Comparison of ENCODE assay signal across 1 cellular context in the genomic region with DNA sequence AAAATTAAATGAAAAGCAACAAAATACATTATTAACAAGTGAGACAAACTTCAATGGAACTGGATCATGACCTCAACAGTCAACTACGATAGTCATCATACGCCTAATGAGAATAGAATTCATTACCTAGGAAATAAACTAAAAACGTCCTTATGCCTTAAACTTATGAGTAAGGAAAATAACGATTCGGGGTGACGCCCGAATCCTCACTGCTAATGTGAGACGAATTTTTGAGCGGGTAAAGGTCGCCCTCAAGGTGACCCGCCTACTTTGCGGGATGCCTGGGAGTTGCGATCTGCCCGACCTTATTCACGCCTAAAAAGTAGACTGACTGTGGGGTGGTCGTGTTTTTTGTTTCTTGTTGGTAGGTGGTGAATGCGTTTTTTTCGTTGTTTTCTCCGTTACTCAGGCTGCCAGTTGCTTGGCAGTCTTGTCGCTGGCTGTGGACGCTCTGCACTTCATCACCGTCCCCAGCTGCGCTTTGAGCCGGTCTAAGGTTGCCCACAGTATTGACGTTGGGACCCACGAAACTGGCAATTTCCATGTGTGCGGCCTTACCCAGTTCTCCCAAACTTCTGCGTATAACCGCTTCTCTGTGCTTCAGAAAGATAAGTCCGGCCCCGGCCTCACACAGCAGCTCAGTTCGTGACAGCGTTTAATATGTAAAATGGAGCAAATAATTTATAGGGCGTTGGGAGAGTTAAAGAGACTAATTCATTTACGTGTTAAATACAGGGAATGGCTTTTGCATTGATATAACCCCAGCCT.
TF ChIP-seq lines count a peak whose summit lies in the region.

No MANE protein-coding gene starts in this region.

TF ChIP-seq in HepG2, 621 proteins besides CTCF, POLR2A, EP300 and RAD21 (continued from another document and continues in another):
- TF ChIP-seq NCOA1 (CRISPR knock-in tag; IDR thresholded peaks at IDR 0.05) = no peak
- 0 out of 2 replicates have a peak, but pooled peaks have one; percentile 87 for TF ChIP-seq U2AF2 (IDR thresholded peaks at IDR 0.05; ENCODE audit: low read depth, low read length)
- TF ChIP-seq RFXAP (CRISPR knock-in tag; IDR thresholded peaks at IDR 0.05; ENCODE audit: borderline replicate concordance) = peak; percentile 90
- TF ChIP-seq SALL1 (CRISPR knock-in tag; IDR thresholded peaks at IDR 0.05) = peak; percentile 82
- TF ChIP-seq DNMT3B (CRISPR knock-in tag; conservative IDR thresholded peaks at IDR 0.05) = 0 out of 2 replicates have a peak, but pooled peaks have one; percentile 81
- peak; percentile 94 for TF ChIP-seq ZBTB1 (CRISPR knock-in tag; IDR thresholded peaks at IDR 0.05; ENCODE audit: borderline replicate concordance)
- TF ChIP-seq, protein P1, sequence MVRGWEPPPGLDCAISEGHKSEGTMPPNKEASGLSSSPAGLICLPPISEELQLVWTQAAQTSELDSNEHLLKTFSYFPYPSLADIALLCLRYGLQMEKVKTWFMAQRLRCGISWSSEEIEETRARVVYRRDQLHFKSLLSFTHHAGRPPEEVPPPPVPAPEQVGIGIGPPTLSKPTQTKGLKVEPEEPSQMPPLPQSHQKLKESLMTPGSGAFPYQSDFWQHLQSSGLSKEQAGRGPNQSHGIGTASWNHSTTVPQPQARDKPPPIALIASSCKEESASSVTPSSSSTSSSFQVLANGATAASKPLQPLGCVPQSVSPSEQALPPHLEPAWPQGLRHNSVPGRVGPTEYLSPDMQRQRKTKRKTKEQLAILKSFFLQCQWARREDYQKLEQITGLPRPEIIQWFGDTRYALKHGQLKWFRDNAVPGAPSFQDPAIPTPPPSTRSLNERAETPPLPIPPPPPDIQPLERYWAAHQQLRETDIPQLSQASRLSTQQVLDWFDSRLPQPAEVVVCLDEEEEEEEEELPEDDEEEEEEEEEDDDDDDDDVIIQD (CRISPR knock-in tag; IDR thresholded peaks at IDR 0.05; ENCODE audit: low read depth) = no peak
- peak; percentile 74 for TF ChIP-seq SIX4 (CRISPR knock-in tag; IDR thresholded peaks at IDR 0.05)
- TF ChIP-seq REL (CRISPR knock-in tag; conservative IDR thresholded peaks at IDR 0.05) = peak; percentile 96
- TF ChIP-seq ZNF629 (CRISPR knock-in tag; conservative IDR thresholded peaks at IDR 0.05) = peak; percentile 53
- no peak for TF ChIP-seq PTBP1 (IDR thresholded peaks at IDR 0.05; ENCODE audit: low read depth, low read length, poor library complexity, severe bottlenecking)
- TF ChIP-seq ZNF256 (CRISPR knock-in tag; conservative IDR thresholded peaks at IDR 0.05) = peak; percentile 76; the same call in 1 of the 2 replicates
- TF ChIP-seq PHF5A (CRISPR knock-in tag; IDR thresholded peaks at IDR 0.05; ENCODE audit: low read depth, unreplicated experiment) = peak; percentile 97
- peak; percentile 79; the same call in 1 of the 2 replicates for TF ChIP-seq ZNF136 (CRISPR knock-in tag; IDR thresholded peaks at IDR 0.05; ENCODE audit: low read depth)
- TF ChIP-seq AGO1 (IDR thresholded peaks at IDR 0.05; ENCODE audit: low read depth, low read length, poor library complexity, severe bottlenecking) = peak; percentile 93
- TF ChIP-seq, protein P2, sequence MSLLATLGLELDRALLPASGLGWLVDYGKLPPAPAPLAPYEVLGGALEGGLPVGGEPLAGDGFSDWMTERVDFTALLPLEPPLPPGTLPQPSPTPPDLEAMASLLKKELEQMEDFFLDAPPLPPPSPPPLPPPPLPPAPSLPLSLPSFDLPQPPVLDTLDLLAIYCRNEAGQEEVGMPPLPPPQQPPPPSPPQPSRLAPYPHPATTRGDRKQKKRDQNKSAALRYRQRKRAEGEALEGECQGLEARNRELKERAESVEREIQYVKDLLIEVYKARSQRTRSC (CRISPR knock-in tag; IDR thresholded peaks at IDR 0.05; ENCODE audit: low read depth) = 0 out of 2 replicates have a peak, but pooled peaks have one; percentile 76
- peak; percentile 81 for TF ChIP-seq ZEB1 (IDR thresholded peaks at IDR 0.05; ENCODE audit: insufficient replicate concordance, low read depth)
- TF ChIP-seq ZNF10 (CRISPR knock-in tag; IDR thresholded peaks at IDR 0.05; ENCODE audit: borderline replicate concordance, low read depth) = no peak
- TF ChIP-seq, protein P3, sequence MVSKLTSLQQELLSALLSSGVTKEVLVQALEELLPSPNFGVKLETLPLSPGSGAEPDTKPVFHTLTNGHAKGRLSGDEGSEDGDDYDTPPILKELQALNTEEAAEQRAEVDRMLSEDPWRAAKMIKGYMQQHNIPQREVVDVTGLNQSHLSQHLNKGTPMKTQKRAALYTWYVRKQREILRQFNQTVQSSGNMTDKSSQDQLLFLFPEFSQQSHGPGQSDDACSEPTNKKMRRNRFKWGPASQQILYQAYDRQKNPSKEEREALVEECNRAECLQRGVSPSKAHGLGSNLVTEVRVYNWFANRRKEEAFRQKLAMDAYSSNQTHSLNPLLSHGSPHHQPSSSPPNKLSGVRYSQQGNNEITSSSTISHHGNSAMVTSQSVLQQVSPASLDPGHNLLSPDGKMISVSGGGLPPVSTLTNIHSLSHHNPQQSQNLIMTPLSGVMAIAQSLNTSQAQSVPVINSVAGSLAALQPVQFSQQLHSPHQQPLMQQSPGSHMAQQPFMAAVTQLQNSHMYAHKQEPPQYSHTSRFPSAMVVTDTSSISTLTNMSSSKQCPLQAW (CRISPR knock-in tag; IDR thresholded peaks at IDR 0.05) = no peak
- no peak for TF ChIP-seq ZNF337 (CRISPR knock-in tag; IDR thresholded peaks at IDR 0.05; ENCODE audit: borderline replicate concordance, low read depth)
- 0 out of 2 replicates have a peak, but pooled peaks have one; percentile 8 for TF ChIP-seq ONECUT2 (CRISPR knock-in tag; IDR thresholded peaks at IDR 0.05)
- TF ChIP-seq ZNF431 (CRISPR knock-in tag; IDR thresholded peaks at IDR 0.05; ENCODE audit: borderline replicate concordance, low read depth) = peak; percentile 79; the same call in 1 of the 2 replicates
- no peak; the same call in 1 of the 2 replicates for TF ChIP-seq ZNF30 (CRISPR knock-in tag; IDR thresholded peaks at IDR 0.05)
- peak; percentile 51; the same call in 1 of the 2 replicates for TF ChIP-seq HDAC6 (IDR thresholded peaks at IDR 0.05; ENCODE audit: low read depth, low read length)
- TF ChIP-seq, protein P4, sequence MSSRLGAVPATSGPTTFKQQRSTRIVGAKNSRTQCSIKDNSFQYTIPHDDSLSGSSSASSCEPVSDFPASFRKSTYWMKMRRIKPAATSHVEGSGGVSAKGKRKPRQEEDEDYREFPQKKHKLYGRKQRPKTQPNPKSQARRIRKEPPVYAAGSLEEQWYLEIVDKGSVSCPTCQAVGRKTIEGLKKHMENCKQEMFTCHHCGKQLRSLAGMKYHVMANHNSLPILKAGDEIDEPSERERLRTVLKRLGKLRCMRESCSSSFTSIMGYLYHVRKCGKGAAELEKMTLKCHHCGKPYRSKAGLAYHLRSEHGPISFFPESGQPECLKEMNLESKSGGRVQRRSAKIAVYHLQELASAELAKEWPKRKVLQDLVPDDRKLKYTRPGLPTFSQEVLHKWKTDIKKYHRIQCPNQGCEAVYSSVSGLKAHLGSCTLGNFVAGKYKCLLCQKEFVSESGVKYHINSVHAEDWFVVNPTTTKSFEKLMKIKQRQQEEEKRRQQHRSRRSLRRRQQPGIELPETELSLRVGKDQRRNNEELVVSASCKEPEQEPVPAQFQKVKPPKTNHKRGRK (CRISPR knock-in tag; IDR thresholded peaks at IDR 0.05) = no peak
- TF ChIP-seq TCF12 (IDR thresholded peaks at IDR 0.05) = no peak
- peak; percentile 66; the same call in 1 of the 2 replicates for TF ChIP-seq TCF12 (CRISPR knock-in tag; IDR thresholded peaks at IDR 0.05)
- peak; percentile 95 for TF ChIP-seq SMAD3 (CRISPR knock-in tag; IDR thresholded peaks at IDR 0.05)
- peak; percentile 95 for TF ChIP-seq ZNF558 (CRISPR knock-in tag; IDR thresholded peaks at IDR 0.05; ENCODE audit: borderline replicate concordance)
- TF ChIP-seq NFRKB (IDR thresholded peaks at IDR 0.05) = no peak
- TF ChIP-seq ZFX (CRISPR knock-in tag; IDR thresholded peaks at IDR 0.05; ENCODE audit: low read depth) = peak; percentile 33
- TF ChIP-seq MAF1 (CRISPR knock-in tag; IDR thresholded peaks at IDR 0.05; ENCODE audit: borderline replicate concordance) = peak; percentile 91; the same call in 1 of the 2 replicates
- TF ChIP-seq XRCC5 (optimal IDR thresholded peaks at IDR 0.05; ENCODE audit: low read length) = no peak
- TF ChIP-seq ZNF577 (CRISPR knock-in tag; IDR thresholded peaks at IDR 0.05; ENCODE audit: borderline replicate concordance, low read depth) = no peak
- TF ChIP-seq, protein P5, sequence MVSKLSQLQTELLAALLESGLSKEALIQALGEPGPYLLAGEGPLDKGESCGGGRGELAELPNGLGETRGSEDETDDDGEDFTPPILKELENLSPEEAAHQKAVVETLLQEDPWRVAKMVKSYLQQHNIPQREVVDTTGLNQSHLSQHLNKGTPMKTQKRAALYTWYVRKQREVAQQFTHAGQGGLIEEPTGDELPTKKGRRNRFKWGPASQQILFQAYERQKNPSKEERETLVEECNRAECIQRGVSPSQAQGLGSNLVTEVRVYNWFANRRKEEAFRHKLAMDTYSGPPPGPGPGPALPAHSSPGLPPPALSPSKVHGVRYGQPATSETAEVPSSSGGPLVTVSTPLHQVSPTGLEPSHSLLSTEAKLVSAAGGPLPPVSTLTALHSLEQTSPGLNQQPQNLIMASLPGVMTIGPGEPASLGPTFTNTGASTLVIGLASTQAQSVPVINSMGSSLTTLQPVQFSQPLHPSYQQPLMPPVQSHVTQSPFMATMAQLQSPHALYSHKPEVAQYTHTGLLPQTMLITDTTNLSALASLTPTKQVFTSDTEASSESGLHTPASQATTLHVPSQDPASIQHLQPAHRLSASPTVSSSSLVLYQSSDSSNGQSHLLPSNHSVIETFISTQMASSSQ (IDR thresholded peaks at IDR 0.05; ENCODE audit: low read depth) = no peak
- TF ChIP-seq, protein P5 (CRISPR knock-in tag; IDR thresholded peaks at IDR 0.05; ENCODE audit: borderline replicate concordance) = peak; percentile 86
- peak; percentile 80; the same call in 1 of the 2 replicates for TF ChIP-seq MTF1 (CRISPR knock-in tag; IDR thresholded peaks at IDR 0.05)
- TF ChIP-seq, protein P6, sequence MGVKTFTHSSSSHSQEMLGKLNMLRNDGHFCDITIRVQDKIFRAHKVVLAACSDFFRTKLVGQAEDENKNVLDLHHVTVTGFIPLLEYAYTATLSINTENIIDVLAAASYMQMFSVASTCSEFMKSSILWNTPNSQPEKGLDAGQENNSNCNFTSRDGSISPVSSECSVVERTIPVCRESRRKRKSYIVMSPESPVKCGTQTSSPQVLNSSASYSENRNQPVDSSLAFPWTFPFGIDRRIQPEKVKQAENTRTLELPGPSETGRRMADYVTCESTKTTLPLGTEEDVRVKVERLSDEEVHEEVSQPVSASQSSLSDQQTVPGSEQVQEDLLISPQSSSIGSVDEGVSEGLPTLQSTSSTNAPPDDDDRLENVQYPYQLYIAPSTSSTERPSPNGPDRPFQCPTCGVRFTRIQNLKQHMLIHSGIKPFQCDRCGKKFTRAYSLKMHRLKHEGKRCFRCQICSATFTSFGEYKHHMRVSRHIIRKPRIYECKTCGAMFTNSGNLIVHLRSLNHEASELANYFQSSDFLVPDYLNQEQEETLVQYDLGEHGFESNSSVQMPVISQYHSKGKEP (CRISPR knock-in tag; IDR thresholded peaks at IDR 0.05) = peak; percentile 87; the same call in 1 of the 2 replicates
- TF ChIP-seq ZSCAN29 (CRISPR knock-in tag; conservative IDR thresholded peaks at IDR 0.05) = peak; percentile 97
- peak; percentile 87 for TF ChIP-seq HOXA5 (CRISPR knock-in tag; IDR thresholded peaks at IDR 0.05)
- TF ChIP-seq, protein P7, sequence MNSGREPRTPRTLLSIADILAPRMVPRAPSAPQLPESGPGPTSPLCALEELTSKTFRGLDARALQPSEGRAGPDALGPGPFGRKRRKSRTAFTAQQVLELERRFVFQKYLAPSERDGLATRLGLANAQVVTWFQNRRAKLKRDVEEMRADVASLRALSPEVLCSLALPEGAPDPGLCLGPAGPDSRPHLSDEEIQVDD (CRISPR knock-in tag; IDR thresholded peaks at IDR 0.05; ENCODE audit: borderline replicate concordance) = no peak
- TF ChIP-seq ZNF207 (IDR thresholded peaks at IDR 0.05; ENCODE audit: borderline replicate concordance) = no peak
- peak; percentile 36; the same call in 1 of the 2 replicates for TF ChIP-seq ZNF775 (CRISPR knock-in tag; IDR thresholded peaks at IDR 0.05; ENCODE audit: borderline replicate concordance)
- TF ChIP-seq ZNF670 (CRISPR knock-in tag; IDR thresholded peaks at IDR 0.05; ENCODE audit: borderline replicate concordance) = peak; percentile 92; the same call in 1 of the 2 replicates
- no peak for TF ChIP-seq ASH2L (IDR thresholded peaks at IDR 0.05; ENCODE audit: insufficient read length, low read depth, low read length)
- no peak for TF ChIP-seq ZNF567 (CRISPR knock-in tag; IDR thresholded peaks at IDR 0.05; ENCODE audit: borderline replicate concordance)
- TF ChIP-seq ZNF605 (CRISPR knock-in tag; IDR thresholded peaks at IDR 0.05) = peak; percentile 69; the same call in 1 of the 2 replicates
- TF ChIP-seq ZNF550 (CRISPR knock-in tag; IDR thresholded peaks at IDR 0.05; ENCODE audit: borderline replicate concordance) = no peak
- TF ChIP-seq, protein P8, sequence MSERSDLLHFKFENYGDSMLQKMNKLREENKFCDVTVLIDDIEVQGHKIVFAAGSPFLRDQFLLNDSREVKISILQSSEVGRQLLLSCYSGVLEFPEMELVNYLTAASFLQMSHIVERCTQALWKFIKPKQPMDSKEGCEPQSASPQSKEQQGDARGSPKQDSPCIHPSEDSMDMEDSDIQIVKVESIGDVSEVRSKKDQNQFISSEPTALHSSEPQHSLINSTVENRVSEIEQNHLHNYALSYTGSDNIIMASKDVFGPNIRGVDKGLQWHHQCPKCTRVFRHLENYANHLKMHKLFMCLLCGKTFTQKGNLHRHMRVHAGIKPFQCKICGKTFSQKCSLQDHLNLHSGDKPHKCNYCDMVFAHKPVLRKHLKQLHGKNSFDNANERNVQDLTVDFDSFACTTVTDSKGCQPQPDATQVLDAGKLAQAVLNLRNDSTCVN (CRISPR knock-in tag; IDR thresholded peaks at IDR 0.05; ENCODE audit: borderline replicate concordance) = no peak
- no peak for TF ChIP-seq CHD4 (IDR thresholded peaks at IDR 0.05; ENCODE audit: borderline replicate concordance, low read length)
- TF ChIP-seq RELA (CRISPR knock-in tag; IDR thresholded peaks at IDR 0.05) = no peak
- TF ChIP-seq, protein P9, sequence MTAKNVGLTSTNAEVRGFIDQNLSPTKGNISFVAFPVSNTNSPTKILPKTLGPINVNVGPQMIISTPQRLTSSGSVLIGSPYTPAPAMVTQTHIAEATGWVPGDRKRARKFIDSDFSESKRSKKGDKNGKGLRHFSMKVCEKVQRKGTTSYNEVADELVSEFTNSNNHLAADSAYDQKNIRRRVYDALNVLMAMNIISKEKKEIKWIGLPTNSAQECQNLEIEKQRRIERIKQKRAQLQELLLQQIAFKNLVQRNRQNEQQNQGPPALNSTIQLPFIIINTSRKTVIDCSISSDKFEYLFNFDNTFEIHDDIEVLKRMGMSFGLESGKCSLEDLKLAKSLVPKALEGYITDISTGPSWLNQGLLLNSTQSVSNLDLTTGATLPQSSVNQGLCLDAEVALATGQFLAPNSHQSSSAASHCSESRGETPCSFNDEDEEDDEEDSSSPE (CRISPR knock-in tag; IDR thresholded peaks at IDR 0.05) = peak; percentile 65
